ENCODE assay signal across 16 cellular contexts in genomic region chr2:37876227-37876626, GRCh38.
"Had no signal": no experiment of that assay in that cellular context is flagged by ENCODE, and none has a peak within 500 bp of the region (broad histone marks: within the 10 kb centered on the region; RNA-seq: fewer than 3 reads in every experiment).

No MANE protein-coding gene starts in this region.

- H3K27me3 ChIP-seq: pancreas had no signal

- H3K9me3 ChIP-seq: pancreas had no signal

- DNase-seq: activated CD4-positive, alpha-beta memory T cell treated with anti-CD3 and anti-CD28 coated beads for 36 hours; activated CD4-positive, alpha-beta T cell treated with anti-CD3 and anti-CD28 coated beads for 48 hours; activated effector memory CD4-positive, alpha-beta T cell treated with anti-CD3 and anti-CD28 coated beads, Interleukin-2, amount 50 U/mL, for 16 hours; activated naive CD4-positive, alpha-beta T cell treated with anti-CD3 and anti-CD28 coated beads, Interleukin-2, amount 10 ng/mL, durations not matched to agents 7 days and 5 days; activated T-cell treated with anti-CD3 and anti-CD28 coated beads, Interleukin-2, amount 50 U/mL, for 72 hours; amygdala; cerebellar nuclear complex; foreskin fibroblast; kidney; natural killer cell; pancreas; stimulated activated CD4-positive, alpha-beta T cell treated with anti-CD3 and anti-CD28 coated beads, Interleukin-4, amount 100 ng/mL, for 1 hour; stimulated activated naive CD4-positive, alpha-beta T cell treated with Interleukin-2 at 50 U/mL for 16 hours had no signal

- H3K4me3 ChIP-seq: coronary artery, lung, pancreas had no signal

- H3K27ac ChIP-seq: epithelial cell of prostate, pancreas had no signal

- H3K36me3 ChIP-seq: pancreas had no signal

- FAIRE-seq: kidney, pancreas had no signal
